ENCODE assay signal across 1 cellular context in the genomic region with DNA sequence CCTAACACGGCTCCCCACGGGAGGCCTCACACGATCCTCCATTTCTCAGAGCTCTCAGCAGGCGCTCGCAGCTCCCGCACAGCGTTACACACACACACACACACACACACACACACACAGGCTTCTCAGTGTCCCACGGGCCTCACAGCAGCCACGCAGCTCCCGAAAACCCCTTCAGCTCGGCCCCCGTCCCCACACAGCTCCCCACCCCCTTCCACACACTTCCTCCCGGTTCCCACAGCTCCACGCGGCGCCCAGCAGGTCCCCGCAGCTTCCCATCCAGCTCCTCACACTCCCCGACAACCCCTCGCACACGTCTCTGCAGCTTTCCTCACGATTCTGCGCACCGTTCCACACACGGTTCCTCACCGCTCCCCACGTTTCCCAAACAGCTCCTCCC.
TF ChIP-seq lines count a peak whose summit lies in the region.

No MANE protein-coding gene starts in this region.

TF ChIP-seq in H1, 55 proteins besides CTCF, POLR2A, EP300 and RAD21:
- TF ChIP-seq RFX5 (IDR thresholded peaks at IDR 0.05; ENCODE audit: borderline replicate concordance, low read depth, low read length) (no peak), BACH1 (IDR thresholded peaks at IDR 0.05; ENCODE audit: low read length) (no peak)
- TF ChIP-seq, protein P1, sequence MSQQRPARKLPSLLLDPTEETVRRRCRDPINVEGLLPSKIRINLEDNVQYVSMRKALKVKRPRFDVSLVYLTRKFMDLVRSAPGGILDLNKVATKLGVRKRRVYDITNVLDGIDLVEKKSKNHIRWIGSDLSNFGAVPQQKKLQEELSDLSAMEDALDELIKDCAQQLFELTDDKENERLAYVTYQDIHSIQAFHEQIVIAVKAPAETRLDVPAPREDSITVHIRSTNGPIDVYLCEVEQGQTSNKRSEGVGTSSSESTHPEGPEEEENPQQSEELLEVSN (IDR thresholded peaks at IDR 0.05) = no peak
